Comparison of ENCODE assay signal across 34 cellular contexts in genomic region chr18:69138088-69138487, GRCh38.
"Had no signal": no experiment of that assay in that cellular context is flagged by ENCODE, and none has a peak within 500 bp of the region (broad histone marks: within the 10 kb centered on the region; RNA-seq: fewer than 3 reads in every experiment).

No MANE protein-coding gene starts in this region.

- H3K27me3 ChIP-seq: MG63 had no signal

- H3K4me3 ChIP-seq: MG63 had no signal

- DNase-seq: Karpas-422, Kasumi-1, KG1, MG63, MM.1S, MV-4-11, NCI-H1048, NCI-H1092, NCI-H1092 treated with DMSO at 0.1 percent for 48 hours, NCI-H1105, NCI-H1105 treated with DMSO at 0.1 percent for 48 hours, NCI-H1417, NCI-H1417 treated with DMSO at 0.1 percent for 48 hours, NCI-H1436, NCI-H1436 treated with DMSO at 0.1 percent for 48 hours, NCI-H146, NCI-H1694, NCI-H1694 treated with DMSO at 0.1 percent for 48 hours, NCI-H187, NCI-H187 treated with DMSO at 0.1 percent for 48 hours, NCI-H1930, NCI-H2029, NCI-H2029 treated with DMSO at 0.1 percent for 48 hours, NCI-H2081, NCI-H2081 treated with DMSO at 0.1 percent for 48 hours, NCI-H2107, NCI-H2171, NCI-H2171 treated with DMSO at 0.1 percent for 48 hours, NCI-H2227 treated with DMSO at 0.1 percent for 48 hours, NCI-H226, NCI-H345, NCI-H446, NCI-H446 treated with DMSO at 0.1 percent for 48 hours had no signal

- H3K9ac ChIP-seq: KMS-11 had no signal

- H3K4me2 ChIP-seq: KMS-11 had no signal

- H3K36me3 ChIP-seq: MG63 had no signal

- H3K27ac ChIP-seq: KMS-11 had no signal

- H3K9me3 ChIP-seq: MG63 had no signal
